ENCODE assay signal across 8 cellular contexts in genomic region chr20:35091808-35092523, GRCh38. TPM values are rescaled to one million over a fixed set of nuclear protein-coding genes. Genes with fewer than 3 reads are reported as not detected.
A peak's percentile ranks its signal among the peaks of the same experiment; 100 is the strongest.
DNase-seq lines count a peak whose midpoint lies in the region; ATAC-seq and TF ChIP-seq lines count a peak whose summit lies in the region.

No MANE protein-coding gene starts in this region.

- H3K79me2 ChIP-seq in SU-DHL-6 (ENCODE audit: insufficient read depth, low read length) = peaks cover 52% of the 10 kb centered on the region

- H3K9me2 ChIP-seq in SU-DHL-6 (replicated peaks; ENCODE audit: insufficient read depth, low read length) = no peaks in the 10 kb centered on the region

- peak overlapping the region; percentile 54 for H2AFZ ChIP-seq in SU-DHL-6 (ENCODE audit: low read depth, low read length, severe bottlenecking)

- ATAC-seq in HG03095 (IDR thresholded peaks at IDR 0.05; ENCODE audit: unreplicated experiment) (peak; percentile 12), GM19397 (IDR thresholded peaks at IDR 0.05; ENCODE audit: unreplicated experiment) (no peak)
- peak; percentile 48 for ATAC-seq in natural killer cell treated with Interleukin-12 subunit alpha and Interleukin-12 subunit beta and Interleukin-15 and Interleukin-18, amount 100 ng/mL, for 72 hours

- H3K36me3 ChIP-seq in SU-DHL-6 (ENCODE audit: low read length) = no peaks in the 10 kb centered on the region

- H3K27ac ChIP-seq in SU-DHL-6 (ENCODE audit: low read depth, low read length) (peak overlapping the region; percentile 49; the same call in 1 of the 2 replicates), epithelial cell of prostate (peak overlapping the region; percentile 92)

- peak overlapping the region; percentile 97 for H3K4me3 Mint-ChIP-seq in natural killer cell treated with Interleukin-12 subunit alpha and Interleukin-12 subunit beta and Interleukin-15 and Interleukin-18, amount 100 ng/mL, for 72 hours

- H3F3A ChIP-seq in SU-DHL-6 (ENCODE audit: insufficient read depth) = 0 out of 2 replicates have a peak, but pooled peaks cover 3% of the 10 kb centered on the region

- no peaks in the 10 kb centered on the region for H3K27me3 ChIP-seq in SU-DHL-6 (ENCODE audit: low read length)

- no peak for TF ChIP-seq CTCF in SU-DHL-6 (IDR thresholded peaks at IDR 0.05; ENCODE audit: insufficient read depth, low read length, poor library complexity, severe bottlenecking)

- H3K4me2 ChIP-seq in SU-DHL-6 (ENCODE audit: low read depth, low read length, poor library complexity, severe bottlenecking) = peak overlapping the region; percentile 93

- peaks cover 42 to 43% of the 10 kb centered on the region in 2 donors for H3K4me1 Mint-ChIP-seq in natural killer cell treated with Interleukin-12 subunit alpha and Interleukin-12 subunit beta and Interleukin-15 and Interleukin-18, amount 100 ng/mL, for 72 hours (ENCODE audit: low read depth in 2 of 2)

- H3K4me3 ChIP-seq in SU-DHL-6 (ENCODE audit: insufficient read depth, low read length, poor library complexity, severe bottlenecking) = peak overlapping the region; percentile 77

- H3K27me3 Mint-ChIP-seq in natural killer cell treated with Interleukin-12 subunit alpha and Interleukin-12 subunit beta and Interleukin-15 and Interleukin-18, amount 100 ng/mL, for 72 hours = no peaks in the 10 kb centered on the region

- H3K9ac ChIP-seq in SU-DHL-6 (ENCODE audit: low read length) = peak overlapping the region; percentile 78

- peaks cover 10% of the 10 kb centered on the region for H3K36me3 Mint-ChIP-seq in natural killer cell treated with Interleukin-12 subunit alpha and Interleukin-12 subunit beta and Interleukin-15 and Interleukin-18, amount 100 ng/mL, for 72 hours

- DNase-seq in stimulated activated CD4-positive, alpha-beta T cell treated with anti-CD3 and anti-CD28 coated beads, Interleukin-4, amount 100 ng/mL, for 1 hour = peak; percentile 6
- DNase-seq in stimulated activated CD4-positive, alpha-beta T cell treated with anti-CD3 and anti-CD28 coated beads, Interleukin-2, amount 100 ng/mL, for 24 hours = no peak
- DNase-seq in epithelial cell of prostate (ENCODE audit: low read depth, low spot score) = no peak
- peak; percentile 61 for DNase-seq in natural killer cell treated with Interleukin-12 subunit alpha and Interleukin-12 subunit beta and Interleukin-15 and Interleukin-18, amount 100 ng/mL, for 72 hours (ENCODE audit: low spot score)
- no peak for DNase-seq in effector CD8-positive, alpha-beta T cell (lab: John Stamatoyannopoulos, UW)

- peak overlapping the region; percentile 88 to 99 for H3K27ac Mint-ChIP-seq in natural killer cell treated with Interleukin-12 subunit alpha and Interleukin-12 subunit beta and Interleukin-15 and Interleukin-18, amount 100 ng/mL, for 72 hours

- H3K9me3 Mint-ChIP-seq in natural killer cell treated with Interleukin-12 subunit alpha and Interleukin-12 subunit beta and Interleukin-15 and Interleukin-18, amount 100 ng/mL, for 72 hours = no peaks in the 10 kb centered on the region

- no peaks in the 10 kb centered on the region for H4K20me1 ChIP-seq in SU-DHL-6 (ENCODE audit: low read depth, low read length)

- no peaks in the 10 kb centered on the region for H3K9me3 ChIP-seq in SU-DHL-6 (ENCODE audit: insufficient read depth, low read length)

RNA-seq across cellular contexts. Expression of gene TRPC4AP, which starts 0.6 kb away (rescaled TPM):
- 10 to 100 TPM; 62.8 to 86.4 TPM for total RNA-seq in natural killer cell treated with Interleukin-12 subunit alpha and Interleukin-12 subunit beta and Interleukin-15 and Interleukin-18, amount 100 ng/mL, for 72 hours

RNA-seq across cellular contexts. Expression of gene EDEM2, which starts 55.2 kb away (rescaled TPM):
- total RNA-seq in natural killer cell treated with Interleukin-12 subunit alpha and Interleukin-12 subunit beta and Interleukin-15 and Interleukin-18, amount 100 ng/mL, for 72 hours = 10 to 100 TPM; 27.8 to 29.2 TPM

Comparison
In these comparisons a context has a peak if more than half of its experiments do, and no peak if none do; other contexts are left out.
1. DNase-seq: peak in stimulated activated CD4-positive, alpha-beta T cell treated with anti-CD3 and anti-CD28 coated beads, Interleukin-4, amount 100 ng/mL, for 1 hour (single experiment) and natural killer cell treated with Interleukin-12 subunit alpha and Interleukin-12 subunit beta and Interleukin-15 and Interleukin-18, amount 100 ng/mL, for 72 hours (single experiment); none in stimulated activated CD4-positive, alpha-beta T cell treated with anti-CD3 and anti-CD28 coated beads, Interleukin-2, amount 100 ng/mL, for 24 hours (0 of 2), epithelial cell of prostate (single experiment) and effector CD8-positive, alpha-beta T cell (single experiment).